ENCODE assay signal across 8 cellular contexts in genomic region chr2:111850646-111851045, GRCh38. TPM values are rescaled to one million over a fixed set of nuclear protein-coding genes. Genes with fewer than 3 reads are reported as not detected.
DNase-seq lines count a peak whose midpoint lies in the region; ATAC-seq and TF ChIP-seq lines count a peak whose summit lies in the region.
"Not testable (repeated sequence)": the region's sequence is repeated elsewhere in the genome, so short reads cannot be mapped to it uniquely, and the experiment has no call there.

No MANE protein-coding gene starts in this region.

- peak; percentile 65 for ATAC-seq in GM21786 (IDR thresholded peaks at IDR 0.05; ENCODE audit: unreplicated experiment)

- not testable (repeated sequence) for H3K4me3 ChIP-seq in AG10803 (ENCODE audit: low read length); fibroblast of the aortic adventitia (ENCODE audit: low read depth, low read length)

- DNase-seq in AG10803 (ENCODE audit: low read depth): peak; percentile 40
- peak; percentile 49 for DNase-seq in NCI-H2227 (lab: John Stamatoyannopoulos, UW; ENCODE audit: unreplicated experiment)
- peak; percentile 11 for DNase-seq in UCSD-AML1 (lab: John Stamatoyannopoulos, UW; ENCODE audit: unreplicated experiment)
- DNase-seq in astrocyte of the hippocampus (ENCODE audit: low read depth, low spot score): peak; percentile 28
- DNase-seq in fibroblast of the aortic adventitia (ENCODE audit: low read depth): peak; percentile 45
- DNase-seq in medulla oblongata (ENCODE audit: extremely low spot score): peak; percentile 37
- peak; percentile 2 to 34 for DNase-seq in stimulated activated CD4-positive, alpha-beta T cell treated with anti-CD3 and anti-CD28 coated beads, Interleukin-2, amount 100 ng/mL, for 48 hours

- TF ChIP-seq CTCF in AG10803 (conservative IDR thresholded peaks at IDR 0.05; ENCODE audit: low read length) (peak; percentile 46), fibroblast of the aortic adventitia (IDR thresholded peaks at IDR 0.05; ENCODE audit: insufficient read depth, low read length) (peak; percentile 44)

RNA-seq across cellular contexts. Expression of gene ANAPC1, which starts 33.3 kb away (rescaled TPM):
- total RNA-seq in fibroblast of the aortic adventitia (ENCODE audit: low replicate concordance): 61.1 and 105 TPM in 2 replicates

RNA-seq across cellular contexts. Expression of gene MERTK, which starts 47.8 kb away (rescaled TPM):
- total RNA-seq in fibroblast of the aortic adventitia (ENCODE audit: low replicate concordance): 0.65 and 2.4 TPM in 2 replicates
